In the genomic region with DNA sequence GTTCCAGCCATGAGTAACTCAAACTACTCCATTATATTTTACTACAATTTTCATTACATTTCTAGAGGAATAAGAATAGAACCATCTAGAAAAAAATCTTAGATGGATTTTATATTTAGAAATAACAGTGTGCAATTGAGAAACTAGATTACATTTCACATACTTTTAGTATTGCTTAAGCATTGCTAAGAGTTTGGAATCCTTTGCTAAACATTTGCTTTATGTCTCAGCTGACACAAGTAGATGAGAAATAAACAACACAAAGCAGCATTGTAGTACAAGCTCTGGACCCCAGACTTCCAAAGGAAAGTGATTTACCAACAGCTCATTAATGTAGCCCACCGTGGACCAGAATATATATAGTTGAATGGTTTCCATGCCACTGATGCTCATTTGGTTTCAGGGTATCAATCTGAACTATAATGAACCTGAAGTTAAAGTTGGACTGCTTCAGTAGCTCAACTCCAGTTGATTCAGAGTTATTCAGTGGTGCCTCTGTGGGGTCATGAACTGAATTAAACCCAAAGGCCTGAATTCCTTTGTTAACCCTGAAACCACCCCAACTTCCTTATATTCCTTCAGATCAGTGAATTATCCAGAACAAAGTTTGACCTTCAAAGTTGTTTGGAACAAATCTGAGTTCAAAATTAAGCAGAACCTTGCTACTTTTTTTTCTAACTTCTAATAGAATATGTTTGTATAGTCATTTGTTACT, we compare ENCODE assay signal across 15 cellular contexts.
DNase-seq lines count a peak whose midpoint lies in the region; ATAC-seq and TF ChIP-seq lines count a peak whose summit lies in the region.
"Had no signal": no experiment of that assay in that cellular context is flagged by ENCODE, and none has a peak within 500 bp of the region (broad histone marks: within the 10 kb centered on the region; RNA-seq: fewer than 3 reads in every experiment).

No MANE protein-coding gene starts in this region.

- H3K79me2 ChIP-seq in hepatocyte: no peaks in the 10 kb centered on the region

- ATAC-seq in Right ventricle myocardium inferior: no peak

- in situ Hi-C loops in HAP-1 (cut with MboI; ENCODE audit: low sequenced_read_pairs): no loop called here

- no peak overlapping the region for H3K4me2 ChIP-seq in hepatocyte

- no peaks in the 10 kb centered on the region for H3K9me2 ChIP-seq in hepatocyte (replicated peaks; ENCODE audit: insufficient read depth)

- no peak overlapping the region for H2AFZ ChIP-seq in hepatocyte

- H3K4me1 ChIP-seq in HAP-1 (no peaks in the 10 kb centered on the region), hepatocyte (ENCODE audit: insufficient read depth) (no peaks in the 10 kb centered on the region)

- no peaks in the 10 kb centered on the region for H4K20me1 ChIP-seq in hepatocyte (ENCODE audit: insufficient read depth, poor library complexity, severe bottlenecking)

- TF ChIP-seq CTCF in fibroblast of mammary gland (conservative IDR thresholded peaks at IDR 0.05; ENCODE audit: control insufficient read depth, insufficient read depth, low read depth, low read length) (no peak), hepatocyte (IDR thresholded peaks at IDR 0.05; ENCODE audit: poor library complexity) (no peak)

- H3K27me3 ChIP-seq in MG63: no peaks in the 10 kb centered on the region
- H3K27me3 ChIP-seq in HAP-1 (ENCODE audit: low read depth): no peaks in the 10 kb centered on the region
- no peaks in the 10 kb centered on the region for H3K27me3 ChIP-seq in hepatocyte

- DNase-seq in AG08395 (ENCODE audit: low spot score) (peak; percentile 46), MG63 (peak; percentile 34), fibroblast of mammary gland (ENCODE audit: low read depth) (peak; percentile 57), renal cortical epithelial cell (ENCODE audit: low read depth) (peak; percentile 85), HAP-1 (ENCODE audit: low spot score in 2 of 2) (no peak), hepatocyte (ENCODE audit: low spot score) (no peak), cardiac septum (ENCODE audit: low spot score) (no peak), Right ventricle myocardium inferior (ENCODE audit: missing footprints) (no peak)
- DNase-seq: activated CD8-positive, alpha-beta memory T cell treated with anti-CD3 and anti-CD28 coated beads for 24 hours; GDM1; KBM-7; mesendoderm; NCI-H1105 treated with DMSO at 0.1 percent for 48 hours; NCI-H2227 treated with DMSO at 0.1 percent for 48 hours had no signal

- intact Hi-C loops in cardiac septum (cut with DNase I): no loop called here
- intact Hi-C loops in Right ventricle myocardium inferior (cut with DNase I): loop anchor here (10.0 kb wide), 1 partner anchor 1957 kb away; no protein-coding TSS in a partner anchor

- H3K27ac ChIP-seq in hepatocyte: no peak overlapping the region
- H3K27ac ChIP-seq: RWPE1 had no signal

- H3K4me3 ChIP-seq in MG63 (no peak overlapping the region), fibroblast of mammary gland (ENCODE audit: control insufficient read depth, low read depth, low read length) (no peak overlapping the region), HAP-1 (no peak overlapping the region), hepatocyte (no peak overlapping the region)

- H3K9me3 ChIP-seq in MG63 (peaks cover 12% of the 10 kb centered on the region), HAP-1 (no peaks in the 10 kb centered on the region), hepatocyte (ENCODE audit: low read depth) (no peaks in the 10 kb centered on the region)

- H3K36me3 ChIP-seq in MG63 (peaks cover 2% of the 10 kb centered on the region; the same call in 1 of the 2 replicates), HAP-1 (replicated peaks) (no peaks in the 10 kb centered on the region), hepatocyte (replicated peaks; ENCODE audit: insufficient read depth, low read depth) (no peaks in the 10 kb centered on the region)

- 64% methylated on average over 1 of the region's 1 CpG for WGBS in hepatocyte (ENCODE audit: low lambda C conversion rate, missing lambda C conversion rate)

Comparison
In these comparisons a context has a peak if more than half of its experiments do, and no peak if none do; other contexts are left out.
1. DNase-seq: peak in AG08395 (single experiment), MG63 (single experiment), fibroblast of mammary gland (single experiment) and renal cortical epithelial cell (single experiment); none in HAP-1 (0 of 2), hepatocyte (single experiment), cardiac septum (single experiment) and Right ventricle myocardium inferior (single experiment).